ENCODE assay signal across 22 cellular contexts in the genomic region with DNA sequence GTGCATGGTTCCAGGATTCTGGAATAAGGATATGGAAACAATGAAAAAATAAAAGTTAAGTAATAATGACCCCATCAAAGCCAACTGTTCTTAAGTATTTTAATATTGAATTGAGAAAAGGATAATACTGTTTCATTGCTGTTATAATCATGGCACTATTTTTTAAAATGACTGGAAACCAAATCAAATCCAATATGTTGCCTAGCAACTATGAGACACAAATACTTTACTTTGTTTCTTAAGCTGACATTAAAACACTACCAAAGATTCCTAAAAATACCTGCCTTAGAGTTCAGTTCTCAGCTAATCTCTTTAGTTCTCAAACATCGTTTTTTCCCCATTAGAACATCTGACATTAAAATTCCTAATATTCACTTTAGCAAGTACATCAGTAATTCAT.
DNase-seq lines count a peak whose midpoint lies in the region; ATAC-seq, FAIRE-seq and TF ChIP-seq lines count a peak whose summit lies in the region.
"Had no signal": no experiment of that assay in that cellular context is flagged by ENCODE, and none has a peak within 500 bp of the region (broad histone marks: within the 10 kb centered on the region; RNA-seq: fewer than 3 reads in every experiment).

No MANE protein-coding gene starts in this region.

- DNase-seq in D721Med (ENCODE audit: insufficient read length, low spot score) (no peak), adipocyte (ENCODE audit: low read depth) (peak; percentile 41), kidney (no peak), sigmoid colon (no peak), NCI-H2029 treated with DMSO at 0.1 percent for 48 hours (lab: John Stamatoyannopoulos, UW) (no peak), H7 (no peak), BE2C (no peak)
- DNase-seq: activated CD4-positive, CD25-positive, alpha-beta regulatory T cell treated with anti-CD3 and anti-CD28 coated beads, Interleukin-2, amount 50 U/mL, for 72 hours; activated naive CD4-positive, alpha-beta T cell treated with anti-CD3 and anti-CD28 coated beads for 36 hours; activated T-cell treated with anti-CD3 and anti-CD28 coated beads, Interleukin-2, amount 50 U/mL, for 48 hours; CD4-positive, alpha-beta T cell; DMS79 treated with DMSO at 0.1 percent for 48 hours; effector memory CD4-positive, alpha-beta T cell; left ventricle myocardium inferior; NCI-H1105; NCI-H524 treated with DMSO at 0.1 percent for 48 hours; right cardiac atrium had no signal

- no peak for TF ChIP-seq POLR2A in sigmoid colon (IDR thresholded peaks at IDR 0.05)

- no peaks in the 10 kb centered on the region for H3K36me3 ChIP-seq in adipocyte (ENCODE audit: control insufficient read depth, insufficient read depth, low read length, severe bottlenecking)
- no peaks in the 10 kb centered on the region for H3K36me3 ChIP-seq in kidney (ENCODE audit: control insufficient read depth in 1 of 2, insufficient read depth in 2 of 2, low read length in 2 of 2)
- no peaks in the 10 kb centered on the region for H3K36me3 ChIP-seq in sigmoid colon
- no peaks in the 10 kb centered on the region for H3K36me3 ChIP-seq in H7 (replicated peaks; ENCODE audit: control insufficient read depth, insufficient read depth, low read length)
- no peaks in the 10 kb centered on the region for H3K36me3 ChIP-seq in BE2C
- H3K36me3 ChIP-seq: heart right ventricle, left ventricle myocardium inferior, suprapubic skin had no signal

- no peak for ATAC-seq in GM21367 (IDR thresholded peaks at IDR 0.05; ENCODE audit: unreplicated experiment)
- ATAC-seq: HCT116 had no signal

- 69 to 74% methylated on average over 1 of the region's 1 CpG for WGBS in sigmoid colon, 2 donors

- H3K4me3 ChIP-seq in adipocyte (ENCODE audit: low read length) (no peak overlapping the region), kidney (ENCODE audit: low read length in 2 of 2) (no peak overlapping the region), sigmoid colon (no peak overlapping the region), H7 (ENCODE audit: insufficient read depth, low read depth, low read length) (no peak overlapping the region), BE2C (ENCODE audit: low read depth, low read length) (no peak overlapping the region)
- H3K4me3 ChIP-seq: heart right ventricle, left ventricle myocardium inferior, suprapubic skin had no signal

- no peaks in the 10 kb centered on the region for H3K27me3 ChIP-seq in adipocyte (replicated peaks; ENCODE audit: control insufficient read depth, insufficient read depth, low read length)
- H3K27me3 ChIP-seq in sigmoid colon, result no peaks in the 10 kb centered on the region
- no peaks in the 10 kb centered on the region for H3K27me3 ChIP-seq in H7 (ENCODE audit: control insufficient read depth, insufficient read depth, low read length)
- H3K27me3 ChIP-seq in BE2C, result peaks cover 16% of the 10 kb centered on the region
- H3K27me3 ChIP-seq: heart right ventricle, suprapubic skin had no signal

- H3K27ac ChIP-seq in kidney (ENCODE audit: low read depth in 2 of 2, low read length in 2 of 2) (no peak overlapping the region), sigmoid colon (peak overlapping the region; percentile 54 to 81 (median 72))
- H3K27ac ChIP-seq: left ventricle myocardium inferior, suprapubic skin had no signal

- intact Hi-C loops in kidney (cut with DNase I), result no loop called here
- intact Hi-C loops in sigmoid colon (cut with DNase I), result no loop called here

- no peak for TF ChIP-seq EP300 in sigmoid colon (IDR thresholded peaks at IDR 0.05)

- H3K9me3 ChIP-seq in adipocyte (ENCODE audit: control insufficient read depth, low read length), result no peaks in the 10 kb centered on the region
- H3K9me3 ChIP-seq in kidney (ENCODE audit: control insufficient read depth in 1 of 2, low read length in 2 of 2), result no peaks in the 10 kb centered on the region
- H3K9me3 ChIP-seq in sigmoid colon, result no peaks in the 10 kb centered on the region
- no peaks in the 10 kb centered on the region for H3K9me3 ChIP-seq in BE2C
- H3K9me3 ChIP-seq: heart right ventricle, suprapubic skin had no signal

- H3K9ac ChIP-seq in adipocyte (ENCODE audit: low read length) (peak overlapping the region; percentile 26), kidney (ENCODE audit: low read length in 2 of 2) (no peak overlapping the region)

- TF ChIP-seq CTCF in D721Med (IDR thresholded peaks at IDR 0.05; ENCODE audit: insufficient read depth, missing control alignments) (no peak), kidney (IDR thresholded peaks at IDR 0.05; ENCODE audit: borderline replicate concordance, extremely low read depth, insufficient read depth) (no peak), sigmoid colon (IDR thresholded peaks at IDR 0.05) (no peak), BE2C (IDR thresholded peaks at IDR 0.05; ENCODE audit: low read depth, low read length) (no peak)

- H3K4me1 ChIP-seq in adipocyte (ENCODE audit: control insufficient read depth, insufficient read depth, low read length) (peaks cover 3% of the 10 kb centered on the region), kidney (ENCODE audit: control insufficient read depth in 1 of 2, insufficient read depth in 1 of 2, low read depth in 1 of 2, low read length in 2 of 2) (no peaks in the 10 kb centered on the region), sigmoid colon (peaks cover 0 to 59% (median 19%) of the 10 kb centered on the region in 4 donors), BE2C (no peaks in the 10 kb centered on the region)

- peak; percentile 79 for FAIRE-seq in D721Med (lab: Jason Lieb, UNC)
- peak; percentile 13 for FAIRE-seq in kidney (lab: Jason Lieb, UNC)
- FAIRE-seq: GM12892 had no signal

Comparison
In these comparisons a context has a peak if more than half of its experiments do, and no peak if none do; other contexts are left out.
1. H3K27ac ChIP-seq: peak in sigmoid colon (4 of 4); none in kidney (0 of 2).